In the genomic region with DNA sequence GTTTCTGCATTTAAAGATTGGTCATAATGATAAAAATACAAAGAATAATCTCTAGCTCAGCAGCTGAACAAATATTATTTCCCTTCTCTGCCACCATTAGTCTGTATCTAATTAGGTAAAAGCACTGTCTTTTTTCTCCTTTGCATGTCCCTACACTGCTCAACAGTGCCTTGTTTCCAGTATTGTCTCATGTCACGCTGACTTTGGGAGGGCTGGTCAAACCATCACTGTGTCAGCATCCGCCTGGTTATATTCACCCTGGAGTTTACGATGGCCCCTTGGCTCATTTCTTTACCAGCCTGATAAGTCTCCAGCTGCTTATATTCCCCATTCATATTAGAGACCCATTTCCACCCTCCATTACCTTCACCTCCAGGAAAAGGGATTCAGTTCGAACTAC, we compare ENCODE assay signal across 15 cellular contexts.
A peak's percentile ranks its signal among the peaks of the same experiment; 100 is the strongest.
DNase-seq lines count a peak whose midpoint lies in the region; TF ChIP-seq lines count a peak whose summit lies in the region.
"Had no signal": no experiment of that assay in that cellular context is flagged by ENCODE, and none has a peak within 500 bp of the region (broad histone marks: within the 10 kb centered on the region; RNA-seq: fewer than 3 reads in every experiment).

No MANE protein-coding gene starts in this region.

- WGBS in mesodermal cell (ENCODE audit: insufficient coverage in 2 of 2), 2 experiments, result 92 to 93% methylated on average over 3 to 4 of the region's 4 CpGs
- 91 to 92% methylated on average over 4 of the region's 4 CpGs for WGBS in testis, 2 donors

- H3K4me1 Mint-ChIP-seq in activated CD4-positive, alpha-beta T cell treated with anti-CD3 and anti-CD28 coated beads, Interleukin-2, amount 10 ng/mL, durations not matched to agents 24 days and 14 days, result no peaks in the 10 kb centered on the region
- H3K4me1 Mint-ChIP-seq in CD14-positive monocyte, result peaks cover 32% of the 10 kb centered on the region
- H3K4me1 Mint-ChIP-seq: CD4-positive, alpha-beta memory T cell had no signal

- no peak overlapping the region for H3K27ac Mint-ChIP-seq in activated CD4-positive, alpha-beta T cell treated with anti-CD3 and anti-CD28 coated beads, Interleukin-2, amount 10 ng/mL, durations not matched to agents 24 days and 14 days
- no peak overlapping the region for H3K27ac Mint-ChIP-seq in CD14-positive monocyte
- H3K27ac Mint-ChIP-seq: GM23338 had no signal

- intact Hi-C loops in activated CD4-positive, alpha-beta T cell treated with anti-CD3 and anti-CD28 coated beads, Interleukin-2, amount 10 ng/mL, durations not matched to agents 24 days and 14 days (cut with micrococcal nuclease), result no loop called here
- intact Hi-C loops in testis (cut with DNase I; ENCODE audit: low total_unique reads), result no loop called here
- intact Hi-C loops in CD14-positive monocyte (cut with micrococcal nuclease), result no loop called here

- no peaks in the 10 kb centered on the region for H3K36me3 ChIP-seq in SJCRH30
- H3K36me3 ChIP-seq in mesodermal cell (ENCODE audit: control insufficient read depth, insufficient read depth, low read length), result no peaks in the 10 kb centered on the region
- H3K36me3 ChIP-seq in testis (ENCODE audit: low read depth, missing control alignments), result no peaks in the 10 kb centered on the region

- H3K4me1 ChIP-seq in SJCRH30 (peaks cover 49% of the 10 kb centered on the region), mesodermal cell (ENCODE audit: control insufficient read depth, insufficient read depth, low read length, poor library complexity, severe bottlenecking) (peaks cover 33% of the 10 kb centered on the region), testis (no peaks in the 10 kb centered on the region)

- no peaks in the 10 kb centered on the region for H3K9me3 Mint-ChIP-seq in activated CD4-positive, alpha-beta T cell treated with anti-CD3 and anti-CD28 coated beads, Interleukin-2, amount 10 ng/mL, durations not matched to agents 24 days and 14 days
- H3K9me3 Mint-ChIP-seq in CD14-positive monocyte, result peaks cover 0 to 2% (median 0%) of the 10 kb centered on the region in 7 donors
- H3K9me3 Mint-ChIP-seq: GM23338 had no signal

- no peaks in the 10 kb centered on the region for H3K9me3 ChIP-seq in SJCRH30 (replicated peaks)
- no peaks in the 10 kb centered on the region for H3K9me3 ChIP-seq in mesodermal cell (ENCODE audit: control insufficient read depth, low read length)
- no peaks in the 10 kb centered on the region for H3K9me3 ChIP-seq in testis

- H3K36me3 Mint-ChIP-seq in activated CD4-positive, alpha-beta T cell treated with anti-CD3 and anti-CD28 coated beads, Interleukin-2, amount 10 ng/mL, durations not matched to agents 24 days and 14 days (ENCODE audit: low read depth), result no peaks in the 10 kb centered on the region
- no peaks in the 10 kb centered on the region for H3K36me3 Mint-ChIP-seq in CD14-positive monocyte
- H3K36me3 Mint-ChIP-seq: CD4-positive, alpha-beta memory T cell had no signal

- no peak overlapping the region for H3K4me3 ChIP-seq in SJCRH30
- no peak overlapping the region for H3K4me3 ChIP-seq in mesodermal cell (ENCODE audit: extremely low read depth, insufficient read depth, low read length, poor library complexity, severe bottlenecking)
- H3K4me3 ChIP-seq in testis, result no peak overlapping the region
- H3K4me3 ChIP-seq: GM23338 had no signal

- DNase-seq in activated CD4-positive, alpha-beta T cell treated with anti-CD3 and anti-CD28 coated beads, Interleukin-2, amount 10 ng/mL, durations not matched to agents 24 days and 14 days, result peak; percentile 6
- no peak for DNase-seq in activated CD4-positive, alpha-beta T cell treated with anti-CD3 and anti-CD28 coated beads for 48 hours
- DNase-seq in SJCRH30 (peak; percentile 56 to 71), testis (no peak), T-helper 1 cell (no peak), CD14-positive monocyte (ENCODE audit: low spot score) (no peak)
- DNase-seq: AML-193; CD4-positive, alpha-beta memory T cell; DMS153; DMS79; GF-D8; HCEC 1CT had no signal

- no peaks in the 10 kb centered on the region for H3K27me3 Mint-ChIP-seq in activated CD4-positive, alpha-beta T cell treated with anti-CD3 and anti-CD28 coated beads, Interleukin-2, amount 10 ng/mL, durations not matched to agents 24 days and 14 days
- H3K27me3 Mint-ChIP-seq in CD14-positive monocyte (ENCODE audit: low read depth in 3 of 3), result peaks cover 0 to 5% (median 3%) of the 10 kb centered on the region in 3 donors

- no peak overlapping the region for H3K4me3 Mint-ChIP-seq in activated CD4-positive, alpha-beta T cell treated with anti-CD3 and anti-CD28 coated beads, Interleukin-2, amount 10 ng/mL, durations not matched to agents 24 days and 14 days
- H3K4me3 Mint-ChIP-seq in CD14-positive monocyte, result no peak overlapping the region
- H3K4me3 Mint-ChIP-seq: CD4-positive, alpha-beta memory T cell; GM23338 had no signal

- no peak for TF ChIP-seq POLR2A in testis (IDR thresholded peaks at IDR 0.05)

- TF ChIP-seq CTCF in testis (IDR thresholded peaks at IDR 0.05), result no peak
- TF ChIP-seq CTCF in CD14-positive monocyte (IDR thresholded peaks at IDR 0.05), result no peak

- H3K27me3 ChIP-seq in SJCRH30 (no peaks in the 10 kb centered on the region), testis (no peaks in the 10 kb centered on the region)

- H3K27ac ChIP-seq in SJCRH30 (peak overlapping the region; percentile 61), mesodermal cell (ENCODE audit: low read depth, low read length, severe bottlenecking) (peak overlapping the region; percentile 68), testis (no peak overlapping the region)
- H3K27ac ChIP-seq: C4-2B had no signal

Comparison
In these comparisons a context has a peak if more than half of its experiments do, and no peak if none do; other contexts are left out.
1. DNase-seq: peak in activated CD4-positive, alpha-beta T cell treated with anti-CD3 and anti-CD28 coated beads, Interleukin-2, amount 10 ng/mL, durations not matched to agents 24 days and 14 days (single experiment) and SJCRH30 (2 of 2); none in activated CD4-positive, alpha-beta T cell treated with anti-CD3 and anti-CD28 coated beads for 48 hours (single experiment), testis (single experiment), T-helper 1 cell (0 of 5) and CD14-positive monocyte (single experiment).
2. H3K27ac ChIP-seq: peak in SJCRH30 (single experiment) and mesodermal cell (single experiment); none in testis (0 of 2).